8 cellular contexts compared by ENCODE assay signal in genomic region chr14:100031506-100032281, GRCh38. TPM values are rescaled to one million over a fixed set of nuclear protein-coding genes. Genes with fewer than 3 reads are reported as not detected.
DNase-seq lines count a peak whose midpoint lies in the region; ATAC-seq and TF ChIP-seq lines count a peak whose summit lies in the region.

No MANE protein-coding gene starts in this region.

- H3K9me3 ChIP-seq in MG63 (no peaks in the 10 kb centered on the region), testis (no peaks in the 10 kb centered on the region)

- H3K4me1 Mint-ChIP-seq in endothelial cell (ENCODE audit: unreplicated experiment), result no peaks in the 10 kb centered on the region

- H3K4me3 Mint-ChIP-seq in endothelial cell (ENCODE audit: unreplicated experiment), result no peak overlapping the region

- H3K36me3 ChIP-seq in MG63, result no peaks in the 10 kb centered on the region
- no peaks in the 10 kb centered on the region for H3K36me3 ChIP-seq in testis (ENCODE audit: low read depth, missing control alignments)

- H3K27me3 ChIP-seq in MG63, result no peaks in the 10 kb centered on the region
- no peaks in the 10 kb centered on the region for H3K27me3 ChIP-seq in testis

- intact Hi-C loops in testis (cut with DNase I; ENCODE audit: low total_unique reads), result no loop called here

- no peak overlapping the region for H3K27ac Mint-ChIP-seq in endothelial cell (ENCODE audit: unreplicated experiment)

- no peaks in the 10 kb centered on the region for H3K27me3 Mint-ChIP-seq in endothelial cell (ENCODE audit: unreplicated experiment)

- TF ChIP-seq CTCF in AG09309 (IDR thresholded peaks at IDR 0.05; ENCODE audit: control insufficient read depth, insufficient read depth, low read depth, low read length, missing control alignments) (no peak), testis (IDR thresholded peaks at IDR 0.05) (no peak), endothelial cell (IDR thresholded peaks at IDR 0.05; ENCODE audit: unreplicated experiment) (no peak)

- H3K27ac ChIP-seq in testis, result no peak overlapping the region

- no peaks in the 10 kb centered on the region for H3K36me3 Mint-ChIP-seq in endothelial cell (ENCODE audit: low read depth, unreplicated experiment)

- H3K9me3 Mint-ChIP-seq in endothelial cell (ENCODE audit: unreplicated experiment), result no peaks in the 10 kb centered on the region

- H3K4me1 ChIP-seq in testis, result peaks cover 14% of the 10 kb centered on the region

- H3K4me3 ChIP-seq in AG09309 (ENCODE audit: control insufficient read depth, low read depth, low read length) (peak overlapping the region; percentile 30), MG63 (peak overlapping the region; percentile 42), testis (no peak overlapping the region)

- 66 to 68% methylated on average over 7 of the region's 7 CpGs for WGBS in testis, 2 donors

- ATAC-seq in HG03571 (IDR thresholded peaks at IDR 0.05; ENCODE audit: unreplicated experiment), result no peak

- no peak for TF ChIP-seq POLR2A in testis (IDR thresholded peaks at IDR 0.05)

- DNase-seq in AG09309 (ENCODE audit: low read depth) (peak; percentile 96), MG63 (peak; percentile 83), dermis blood vessel endothelial cell (peak; percentile 82), myocyte (ENCODE audit: low read depth) (peak; percentile 89), D341Med (ENCODE audit: low spot score) (no peak), testis (no peak), endothelial cell (ENCODE audit: low spot score) (no peak)

RNA-seq across cellular contexts. Expression of gene EVL, which starts 33.5 kb away (rescaled TPM):
- 17.3 and 17.9 TPM in 2 replicates for total RNA-seq in MG63 (2014; rRNA removed; shearing (Covaris generic); ENCODE audit: low replicate concordance)
- total RNA-seq in dermis blood vessel endothelial cell, result 7.7 and 12.9 TPM in 2 replicates
- 40.8 and 54.4 TPM in 2 replicates for total RNA-seq in myocyte
- polyA plus RNA-seq in myocyte (2012), result 55.1 TPM
- 10 to 100 TPM; 91.7 to 96.8 TPM for total RNA-seq in testis
- polyA plus RNA-seq in testis (ENCODE audit: insufficient read depth, low read depth, low replicate concordance), result 87.4 TPM
- 142 TPM for total RNA-seq in endothelial cell (ENCODE audit: unreplicated experiment)

Comparison
In these comparisons a context has a peak if more than half of its experiments do, and no peak if none do; other contexts are left out.
1. DNase-seq: peak in AG09309 (single experiment), MG63 (single experiment), dermis blood vessel endothelial cell (single experiment) and myocyte (single experiment); none in D341Med (single experiment), testis (single experiment) and endothelial cell (single experiment).
2. H3K4me3 ChIP-seq: peak in AG09309 (single experiment) and MG63 (single experiment); none in testis (0 of 2).